Comparison of ENCODE assay signal across 14 cellular contexts in the genomic region with DNA sequence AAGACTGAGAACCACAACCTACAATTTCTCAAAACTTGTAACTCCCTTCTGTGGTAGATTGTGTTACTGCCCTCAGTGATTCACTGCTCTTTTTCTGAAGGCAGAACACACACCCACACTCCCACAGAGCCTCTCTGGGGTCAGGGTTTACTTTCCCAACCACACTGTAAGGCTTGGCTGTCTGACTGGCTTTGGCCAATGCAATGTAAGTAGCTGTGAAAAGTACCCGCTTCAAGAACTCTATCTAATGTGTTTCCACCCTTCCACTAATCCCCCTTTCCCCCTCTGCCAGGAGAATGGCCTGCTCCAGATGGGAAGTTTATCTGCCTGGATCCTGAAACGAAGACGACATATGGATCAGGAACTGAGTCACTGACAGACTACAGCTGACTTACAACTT.
DNase-seq lines count a peak whose midpoint lies in the region; ATAC-seq, FAIRE-seq and TF ChIP-seq lines count a peak whose summit lies in the region.
"Had no signal": no experiment of that assay in that cellular context is flagged by ENCODE, and none has a peak within 500 bp of the region (broad histone marks: within the 10 kb centered on the region; RNA-seq: fewer than 3 reads in every experiment).

No MANE protein-coding gene starts in this region.

- H2BK5ac ChIP-seq in mesenchymal stem cell (ENCODE audit: low read depth, low read length, poor library complexity, severe bottlenecking) = no peak overlapping the region

- H2AFZ ChIP-seq in mesenchymal stem cell (ENCODE audit: low read depth, low read length) = no peak overlapping the region

- H4K91ac ChIP-seq in mesenchymal stem cell (ENCODE audit: low read length) = no peak overlapping the region

- H3K27me3 ChIP-seq in mesenchymal stem cell (ENCODE audit: control insufficient read depth in 1 of 2, insufficient read depth in 1 of 2, low read length in 2 of 2) = no peaks in the 10 kb centered on the region

- H3K9me3 ChIP-seq in mesenchymal stem cell (ENCODE audit: control insufficient read depth, low read length) = no peaks in the 10 kb centered on the region

- no peak for ATAC-seq in HG02981 (IDR thresholded peaks at IDR 0.05; ENCODE audit: unreplicated experiment)
- no peak for ATAC-seq in HG02588 (IDR thresholded peaks at IDR 0.05; ENCODE audit: unreplicated experiment)
- ATAC-seq: stimulated activated naive B cell treated with anti-CD40 and anti-IgM and Interleukin-4, amounts not matched to agents 10 μg/mL and 1 μg/mL and 100 μg/mL, for 72 hours had no signal

- H2BK12ac ChIP-seq in mesenchymal stem cell (ENCODE audit: low read length in 2 of 2) = no peak overlapping the region

- H3K14ac ChIP-seq in mesenchymal stem cell (ENCODE audit: low read length in 2 of 2) = no peak overlapping the region

- H3K18ac ChIP-seq in mesenchymal stem cell (ENCODE audit: low read depth in 1 of 2, low read length in 2 of 2) = no peak overlapping the region

- no peak overlapping the region for H3K9ac ChIP-seq in mesenchymal stem cell (ENCODE audit: low read length)

- TF ChIP-seq CTCF in D721Med (IDR thresholded peaks at IDR 0.05; ENCODE audit: insufficient read depth, missing control alignments) = no peak
- TF ChIP-seq CTCF in cardiac fibroblast (IDR thresholded peaks at IDR 0.05; ENCODE audit: low read depth, low read length) = no peak

- H3K4me3 ChIP-seq in cardiac fibroblast (replicated peaks in 1 of 2; ENCODE audit: low read depth in 2 of 2, low read length in 2 of 2) (no peak overlapping the region), mesenchymal stem cell (ENCODE audit: insufficient read depth in 1 of 2, low read depth in 1 of 2, low read length in 2 of 2) (no peak overlapping the region)
- H3K4me3 ChIP-seq: coronary artery had no signal

- 50% methylated on average over 3 of the region's 3 CpGs for WGBS in mesenchymal stem cell

- H3K4ac ChIP-seq in mesenchymal stem cell (ENCODE audit: low read depth in 1 of 2, low read length in 2 of 2) = no peak overlapping the region

- no peak overlapping the region for H2AK5ac ChIP-seq in mesenchymal stem cell (ENCODE audit: low read length, severe bottlenecking)

- H3K4me2 ChIP-seq in mesenchymal stem cell (ENCODE audit: low read length, poor library complexity, severe bottlenecking) = no peak overlapping the region

- no peak overlapping the region for H3K27ac ChIP-seq in mesenchymal stem cell (ENCODE audit: low read length, poor library complexity, severe bottlenecking)
- H3K27ac ChIP-seq: coronary artery had no signal

- DNase-seq in D721Med (ENCODE audit: insufficient read length, low spot score) = no peak
- peak; percentile 89 for DNase-seq in NCI-H226
- DNase-seq in cardiac fibroblast (ENCODE audit: low read depth in 2 of 2) = peak; percentile 78 to 81
- peak; percentile 59 for DNase-seq in mesenchymal stem cell
- DNase-seq in GF-D8 (lab: John Stamatoyannopoulos, UW) = no peak
- DNase-seq in epidermal melanocyte (ENCODE audit: insufficient read length, low spot score) = no peak
- DNase-seq: DMS53; NCI-H446 treated with DMSO at 0.1 percent for 48 hours; stimulated activated CD4-positive, alpha-beta T cell treated with anti-CD3 and anti-CD28 coated beads, Interleukin-4, amount 100 ng/mL, for 1 hour; stimulated activated naive B cell treated with anti-CD40 and anti-IgM and Interleukin-4, amounts not matched to agents 10 μg/mL and 1 μg/mL and 100 μg/mL, for 72 hours had no signal

- no peak overlapping the region for H3K23ac ChIP-seq in mesenchymal stem cell (ENCODE audit: low read length in 2 of 2)

- H3K4me1 ChIP-seq in mesenchymal stem cell (ENCODE audit: control insufficient read depth, insufficient read depth, low read depth, low read length) = no peaks in the 10 kb centered on the region

- H3K79me1 ChIP-seq in mesenchymal stem cell (replicated peaks; ENCODE audit: low read length, poor library complexity, severe bottlenecking) = peaks cover 1% of the 10 kb centered on the region

- H2BK120ac ChIP-seq in mesenchymal stem cell (ENCODE audit: low read depth, low read length) = no peak overlapping the region

- H4K8ac ChIP-seq in mesenchymal stem cell (ENCODE audit: low read length) = no peak overlapping the region

- peak; percentile 89 for FAIRE-seq in D721Med (lab: Jason Lieb, UNC)
- FAIRE-seq: frontal cortex had no signal

- H3K36me3 ChIP-seq in mesenchymal stem cell (ENCODE audit: control insufficient read depth in 1 of 2, insufficient read depth in 2 of 2, low read depth in 1 of 2, low read length in 2 of 2) = peaks cover 0 to 7% of the 10 kb centered on the region in 2 experiments

- H2BK15ac ChIP-seq in mesenchymal stem cell (ENCODE audit: low read depth, poor library complexity, severe bottlenecking) = no peak overlapping the region

Comparison
In these comparisons a context has a peak if more than half of its experiments do, and no peak if none do; other contexts are left out.
1. DNase-seq: peak in NCI-H226 (single experiment), cardiac fibroblast (2 of 2) and mesenchymal stem cell (single experiment); none in D721Med (single experiment), GF-D8 (single experiment) and epidermal melanocyte (single experiment).